ENCODE assay signal across 9 cellular contexts in the genomic region with DNA sequence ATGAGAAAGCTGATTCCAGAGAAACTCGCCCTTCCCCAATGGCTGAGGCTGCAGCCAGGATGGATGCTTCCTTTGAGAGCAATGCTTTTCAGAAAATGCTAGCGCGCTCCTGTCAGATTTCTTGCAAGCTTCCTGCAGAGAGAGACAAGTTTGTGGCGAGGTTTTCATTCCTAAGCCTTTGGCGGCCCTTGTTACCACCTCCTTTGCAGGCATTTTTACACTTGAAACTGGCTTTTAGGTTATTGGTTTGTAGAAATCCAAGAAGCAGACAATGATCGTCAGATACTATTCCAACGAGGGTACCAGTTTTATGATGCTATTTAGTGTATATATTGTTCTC. TPM values are rescaled to one million over a fixed set of nuclear protein-coding genes. Genes with fewer than 3 reads are reported as not detected.
A peak's percentile ranks its signal among the peaks of the same experiment; 100 is the strongest.
DNase-seq lines count a peak whose midpoint lies in the region; ATAC-seq and TF ChIP-seq lines count a peak whose summit lies in the region.
"Had no signal": no experiment of that assay in that cellular context is flagged by ENCODE, and none has a peak within 500 bp of the region (broad histone marks: within the 10 kb centered on the region; RNA-seq: fewer than 3 reads in every experiment).

No MANE protein-coding gene starts in this region.

- H3K4me3 Mint-ChIP-seq in CD4-positive, alpha-beta memory T cell, result peak overlapping the region; percentile 55 to 79 (median 70)

- no peak for DNase-seq in CD4-positive, alpha-beta memory T cell
- DNase-seq in Peyer's patch (no peak), esophagus squamous epithelium (lab: John Stamatoyannopoulos, UW) (no peak), psoas muscle (no peak), KBM-7 (no peak), NCI-H1436 treated with DMSO at 0.1 percent for 48 hours (lab: John Stamatoyannopoulos, UW) (no peak)
- no peak for DNase-seq in NK-92 treated with Interleukin-12 subunit alpha and Interleukin-12 subunit beta, amount 100 ng/mL, for 24 hours (lab: John Stamatoyannopoulos, UW)
- DNase-seq: central memory CD4-positive, alpha-beta T cell had no signal

- H3K4me3 ChIP-seq in CD4-positive, alpha-beta memory T cell (ENCODE audit: low read length in 2 of 2), result no peak overlapping the region
- peak overlapping the region in 3 of 4 donors; percentile 42 to 51 (median 51) for H3K4me3 ChIP-seq in Peyer's patch
- peak overlapping the region in 3 of 4 donors; percentile 30 to 64 (median 42) for H3K4me3 ChIP-seq in esophagus squamous epithelium
- H3K4me3 ChIP-seq in psoas muscle, result peak overlapping the region; percentile 52

- H3K27ac Mint-ChIP-seq in CD4-positive, alpha-beta memory T cell, result peak overlapping the region in 1 of 7 donors; percentile 21

- peaks cover 6 to 33% (median 21%) of the 10 kb centered on the region in 4 donors for H3K4me1 Mint-ChIP-seq in CD4-positive, alpha-beta memory T cell

- ATAC-seq in psoas muscle (no peak), HG03460 (IDR thresholded peaks at IDR 0.05; ENCODE audit: unreplicated experiment) (no peak)

- 7 to 12% methylated on average over 7 of the region's 7 CpGs for WGBS in esophagus squamous epithelium, 2 donors
- whole genome bisulfite sequencing in psoas muscle, 3 donors, result 11 to 20% (median 16%) methylated on average over 7 of the region's 7 CpGs

- POLR2A ChIA-PET in CD4-positive, alpha-beta memory T cell (lab: Charles Lee; ENCODE audit: partially characterized antibody), result no interaction called here

- H3K27ac ChIP-seq in CD4-positive, alpha-beta memory T cell (ENCODE audit: low read depth, low read length), result no peak overlapping the region
- H3K27ac ChIP-seq in Peyer's patch (no peak overlapping the region), esophagus squamous epithelium (no peak overlapping the region), psoas muscle (no peak overlapping the region)

- no peaks in the 10 kb centered on the region for H3K36me3 Mint-ChIP-seq in CD4-positive, alpha-beta memory T cell

- no peaks in the 10 kb centered on the region for H3K36me3 ChIP-seq in CD4-positive, alpha-beta memory T cell (ENCODE audit: insufficient read depth, low read length)
- H3K36me3 ChIP-seq in Peyer's patch, result no peaks in the 10 kb centered on the region
- H3K36me3 ChIP-seq in esophagus squamous epithelium, result no peaks in the 10 kb centered on the region
- H3K36me3 ChIP-seq in psoas muscle (ENCODE audit: insufficient read depth in 1 of 2, low read depth in 1 of 2), result no peaks in the 10 kb centered on the region

- no peaks in the 10 kb centered on the region for H3K9me3 Mint-ChIP-seq in CD4-positive, alpha-beta memory T cell

- CTCF ChIA-PET in CD4-positive, alpha-beta memory T cell (lab: Charles Lee; ENCODE audit: partially characterized antibody), result interaction anchor here (1.0 to 9.4 kb wide), 5 partner anchors 10 to 486 kb away, joined by 3 to 125 read pairs (median 3); no protein-coding TSS in a partner anchor

- H3K27me3 ChIP-seq in CD4-positive, alpha-beta memory T cell (ENCODE audit: insufficient read depth, low read length), result peaks cover 41% of the 10 kb centered on the region
- H3K27me3 ChIP-seq in Peyer's patch (peaks cover 0 to 3% of the 10 kb centered on the region in 2 donors), esophagus squamous epithelium (peaks cover 0 to 88% (median 5%) of the 10 kb centered on the region in 4 donors), psoas muscle (ENCODE audit: insufficient read depth in 3 of 3, low read length in 2 of 3) (peaks cover 6 to 60% (median 19%) of the 10 kb centered on the region in 3 donors)

- in situ Hi-C loops in KBM-7 (cut with MboI; ENCODE audit: low pct_unique_long_range_greater_than_20kb, low sequenced_read_pairs), result no loop called here

- H3K4me1 ChIP-seq in CD4-positive, alpha-beta memory T cell (ENCODE audit: insufficient read depth, low read length), result peaks cover 17% of the 10 kb centered on the region
- H3K4me1 ChIP-seq in Peyer's patch (peaks cover 0 to 20% (median 3%) of the 10 kb centered on the region in 4 donors), esophagus squamous epithelium (peaks cover 9 to 36% (median 17%) of the 10 kb centered on the region in 3 donors), psoas muscle (no peaks in the 10 kb centered on the region)

- no peaks in the 10 kb centered on the region for H3K9me3 ChIP-seq in CD4-positive, alpha-beta memory T cell (ENCODE audit: control insufficient read depth in 1 of 2, low read length in 2 of 2)
- H3K9me3 ChIP-seq in Peyer's patch, result no peaks in the 10 kb centered on the region
- H3K9me3 ChIP-seq in esophagus squamous epithelium, result no peaks in the 10 kb centered on the region
- no peaks in the 10 kb centered on the region for H3K9me3 ChIP-seq in psoas muscle

- intact Hi-C loops in CD4-positive, alpha-beta memory T cell (cut with micrococcal nuclease), result loop anchor here (10.0 kb wide), 1 partner anchor 1284 kb away; no protein-coding TSS in a partner anchor
- intact Hi-C loops in esophagus squamous epithelium (cut with DNase I) (no loop called here), psoas muscle (cut with DNase I) (loop anchor here (5.0 to 10.0 kb wide), 2 partner anchors 484 to 487 kb away; no protein-coding TSS in a partner anchor)

- peaks cover 35 to 62% of the 10 kb centered on the region in 2 donors for H3K27me3 Mint-ChIP-seq in CD4-positive, alpha-beta memory T cell

- TF ChIP-seq CTCF in Peyer's patch (IDR thresholded peaks at IDR 0.05) (no peak), esophagus squamous epithelium (IDR thresholded peaks at IDR 0.05) (no peak), psoas muscle (IDR thresholded peaks at IDR 0.05) (no peak)

- TF ChIP-seq POLR2A in Peyer's patch (IDR thresholded peaks at IDR 0.05), result no peak
- no peak for TF ChIP-seq POLR2A in esophagus squamous epithelium (IDR thresholded peaks at IDR 0.05)

RNA-seq across cellular contexts. Expression of a gene that starts 1.1 kb away (rescaled TPM):
- not detected for total RNA-seq in CD4-positive, alpha-beta memory T cell
- under 1 TPM in 1 of 2 donors, not detected in 1; 0.08 TPM for polyA plus RNA-seq in CD4-positive, alpha-beta memory T cell
- total RNA-seq in Peyer's patch (1 to 10 TPM in 1 of 4 donors, under 1 TPM in 1, not detected in 2; 0.54 to 1.7 TPM), esophagus squamous epithelium (under 1 TPM in 3 of 4 donors, not detected in 1; 0.04 to 0.38 (median 0.06) TPM), psoas muscle (under 1 TPM; 0.07 to 0.99 (median 0.65) TPM)
- under 1 TPM; 0.06 to 0.29 (median 0.14) TPM for polyA plus RNA-seq in psoas muscle

Comparison
In these comparisons a context has a peak if more than half of its experiments do, and no peak if none do; other contexts are left out.
1. H3K4me3 ChIP-seq: peak in Peyer's patch (3 of 4), esophagus squamous epithelium (3 of 4) and psoas muscle (single experiment); none in CD4-positive, alpha-beta memory T cell (0 of 2).